In genomic region chr11:10075141-10075540, GRCh38 we compare ENCODE assay signal across 16 cellular contexts.
DNase-seq lines count a peak whose midpoint lies in the region; ATAC-seq, FAIRE-seq and TF ChIP-seq lines count a peak whose summit lies in the region.
"Had no signal": no experiment of that assay in that cellular context is flagged by ENCODE, and none has a peak within 500 bp of the region (broad histone marks: within the 10 kb centered on the region; RNA-seq: fewer than 3 reads in every experiment).

No MANE protein-coding gene starts in this region.

- peaks cover 27% of the 10 kb centered on the region for H3K79me2 ChIP-seq in osteoblast (ENCODE audit: insufficient read depth, low read length)

- H3K36me3 ChIP-seq in osteoblast (ENCODE audit: insufficient read depth, low read length): no peaks in the 10 kb centered on the region
- no peaks in the 10 kb centered on the region for H3K36me3 ChIP-seq in BE2C
- H3K36me3 ChIP-seq in heart right ventricle: no peaks in the 10 kb centered on the region
- H3K36me3 ChIP-seq: HAP-1 had no signal

- TF ChIP-seq CTCF in osteoblast (IDR thresholded peaks at IDR 0.05; ENCODE audit: extremely low read depth, low read depth, low read length): no peak
- no peak for TF ChIP-seq CTCF in BE2C (IDR thresholded peaks at IDR 0.05; ENCODE audit: low read depth, low read length)
- TF ChIP-seq CTCF in heart right ventricle (IDR thresholded peaks at IDR 0.05): no peak

- H3K4me3 ChIP-seq in osteoblast (ENCODE audit: insufficient read depth, low read length) (no peak overlapping the region), BE2C (ENCODE audit: low read depth, low read length) (no peak overlapping the region), heart right ventricle (no peak overlapping the region)
- H3K4me3 ChIP-seq: A549, HAP-1 had no signal

- H3K27ac Mint-ChIP-seq in stimulated activated naive CD8-positive, alpha-beta T cell treated with anti-CD3 and anti-CD28 coated beads, Interleukin-15, amount 100 ng/mL, for 72 hours: no peak overlapping the region
- H3K27ac Mint-ChIP-seq: CD14-positive monocyte; CD8-positive, alpha-beta T cell had no signal

- H3K4me1 ChIP-seq in osteoblast (ENCODE audit: insufficient read depth, low read length) (peaks cover 32% of the 10 kb centered on the region), BE2C (no peaks in the 10 kb centered on the region), heart right ventricle (peaks cover 0 to 12% (median 8%) of the 10 kb centered on the region in 9 donors)
- H3K4me1 ChIP-seq: A549, HAP-1 had no signal

- H3K9me3 Mint-ChIP-seq in stimulated activated naive CD8-positive, alpha-beta T cell treated with anti-CD3 and anti-CD28 coated beads, Interleukin-15, amount 100 ng/mL, for 72 hours: peaks cover 0 to 20% of the 10 kb centered on the region in 2 donors

- no peaks in the 10 kb centered on the region for H3K9me3 ChIP-seq in osteoblast (ENCODE audit: low read depth, low read length)
- H3K9me3 ChIP-seq in BE2C: no peaks in the 10 kb centered on the region
- peaks cover 0 to 36% (median 15%) of the 10 kb centered on the region in 11 donors for H3K9me3 ChIP-seq in heart right ventricle

- no peak overlapping the region for H3K4me3 Mint-ChIP-seq in stimulated activated naive CD8-positive, alpha-beta T cell treated with anti-CD3 and anti-CD28 coated beads, Interleukin-15, amount 100 ng/mL, for 72 hours
- H3K4me3 Mint-ChIP-seq: CD14-positive monocyte; CD8-positive, alpha-beta T cell had no signal

- peak overlapping the region; percentile 74 for H3K27ac ChIP-seq in osteoblast (ENCODE audit: low read depth, low read length)
- H3K27ac ChIP-seq in heart right ventricle: no peak overlapping the region
- H3K27ac ChIP-seq: A549, HL-60 had no signal

- H3K27me3 Mint-ChIP-seq in stimulated activated naive CD8-positive, alpha-beta T cell treated with anti-CD3 and anti-CD28 coated beads, Interleukin-15, amount 100 ng/mL, for 72 hours: no peaks in the 10 kb centered on the region

- WGBS in heart right ventricle, 2 donors: 92 to 94% methylated on average over 2 of the region's 2 CpGs

- TF ChIP-seq POLR2A in H54 (IDR thresholded peaks at IDR 0.05; ENCODE audit: low read depth, low read length): no peak

- H3K27me3 ChIP-seq in osteoblast (ENCODE audit: insufficient read depth, low read length): no peaks in the 10 kb centered on the region
- no peaks in the 10 kb centered on the region for H3K27me3 ChIP-seq in BE2C
- H3K27me3 ChIP-seq in heart right ventricle: no peaks in the 10 kb centered on the region

- no peak overlapping the region for H3K4me2 ChIP-seq in osteoblast (ENCODE audit: insufficient read depth, low read length)
- H3K4me2 ChIP-seq: A549 had no signal

- no peak for DNase-seq in stimulated activated naive CD8-positive, alpha-beta T cell treated with anti-CD3 and anti-CD28 coated beads, Interleukin-15, amount 100 ng/mL, for 72 hours
- DNase-seq in stimulated activated naive CD8-positive, alpha-beta T cell treated with anti-CD3 and anti-CD28 coated beads, Interleukin-15, Interleukin-2, amounts not matched to agents 100 U/mL and 50 U/mL, for 24 hours: no peak
- DNase-seq in H54 (ENCODE audit: insufficient read length, low spot score) (no peak), osteoblast (ENCODE audit: insufficient read length, low spot score, missing footprints) (no peak), BE2C (no peak), heart right ventricle (no peak)
- DNase-seq: CD8-positive, alpha-beta T cell; DMS 273 treated with DMSO at 0.1 percent for 48 hours; GOT3; KBM-7 had no signal

- ATAC-seq in stimulated activated naive CD8-positive, alpha-beta T cell treated with anti-CD3 and anti-CD28 coated beads, Interleukin-15, amount 100 ng/mL, for 72 hours: peak; percentile 43
- ATAC-seq in stimulated activated naive CD8-positive, alpha-beta T cell treated with anti-CD3 and anti-CD28 coated beads, Interleukin-15, Interleukin-2, amounts not matched to agents 100 U/mL and 50 U/mL, for 24 hours: no peak
- ATAC-seq in HG02973 (IDR thresholded peaks at IDR 0.05; ENCODE audit: unreplicated experiment) (no peak), heart right ventricle (no peak)
- ATAC-seq: A549; CD8-positive, alpha-beta T cell had no signal

- peaks cover 5% of the 10 kb centered on the region for H3K4me1 Mint-ChIP-seq in stimulated activated naive CD8-positive, alpha-beta T cell treated with anti-CD3 and anti-CD28 coated beads, Interleukin-15, amount 100 ng/mL, for 72 hours
- H3K4me1 Mint-ChIP-seq: CD14-positive monocyte had no signal

- no peaks in the 10 kb centered on the region for H4K20me1 ChIP-seq in osteoblast (ENCODE audit: insufficient read depth, low read length)

- no peak overlapping the region for H2AFZ ChIP-seq in osteoblast (ENCODE audit: low read length)

- FAIRE-seq in H54 (lab: Jason Lieb, UNC): peak; percentile 45
- FAIRE-seq: A549, GM19239 had no signal

- intact Hi-C loops in heart right ventricle (cut with DNase I): no loop called here
